In genomic region chr17:40442392-40443195, GRCh38 we compare ENCODE assay signal across 8 cellular contexts. TPM values are rescaled to one million over a fixed set of nuclear protein-coding genes. Genes with fewer than 3 reads are reported as not detected.
DNase-seq lines count a peak whose midpoint lies in the region; ATAC-seq and TF ChIP-seq lines count a peak whose summit lies in the region.

No MANE protein-coding gene starts in this region.

- H3K27me3 Mint-ChIP-seq in activated CD4-positive, alpha-beta T cell treated with anti-CD3 and anti-CD28 coated beads for 36 hours = peaks cover 4% of the 10 kb centered on the region
- H3K27me3 Mint-ChIP-seq in stimulated activated naive CD8-positive, alpha-beta T cell treated with anti-CD3 and anti-CD28 coated beads, Interleukin-15, amount 100 ng/mL, for 72 hours = peaks cover 22% of the 10 kb centered on the region

- H3K27me3 ChIP-seq in ascending aorta = no peaks in the 10 kb centered on the region

- CTCF ChIA-PET in activated CD4-positive, alpha-beta T cell treated with anti-CD3 and anti-CD28 coated beads for 36 hours (lab: Charles Lee) = interaction anchor here (0.6 to 2.7 kb wide), 7 partner anchors 18 to 692 kb away, joined by 3 to 14 read pairs (median 3); no protein-coding TSS in a partner anchor

- peaks cover 34% of the 10 kb centered on the region for H3K4me1 Mint-ChIP-seq in activated CD4-positive, alpha-beta T cell treated with anti-CD3 and anti-CD28 coated beads for 36 hours
- H3K4me1 Mint-ChIP-seq in stimulated activated naive CD8-positive, alpha-beta T cell treated with anti-CD3 and anti-CD28 coated beads, Interleukin-15, amount 100 ng/mL, for 72 hours = peaks cover 27% of the 10 kb centered on the region

- ATAC-seq in activated CD4-positive, alpha-beta T cell treated with anti-CD3 and anti-CD28 coated beads for 36 hours = no peak
- no peak for ATAC-seq in stimulated activated naive CD8-positive, alpha-beta T cell treated with anti-CD3 and anti-CD28 coated beads, Interleukin-15, amount 100 ng/mL, for 72 hours
- no peak for ATAC-seq in HG03469 (IDR thresholded peaks at IDR 0.05; ENCODE audit: unreplicated experiment)
- ATAC-seq in GM21367 (IDR thresholded peaks at IDR 0.05; ENCODE audit: unreplicated experiment) = no peak

- POLR2A ChIA-PET in activated CD4-positive, alpha-beta T cell treated with anti-CD3 and anti-CD28 coated beads for 36 hours (lab: Charles Lee) = interaction anchor here (1.0 to 2.2 kb wide), 2 partner anchors 25 to 89 kb away, joined by 3 to 6 read pairs; partner anchors contain the start of gene TOP2A

- peaks cover 4 to 32% of the 10 kb centered on the region in 2 donors for H3K4me1 ChIP-seq in ascending aorta

- H3K27ac ChIP-seq in ascending aorta = peak overlapping the region; percentile 89 to 92

- intact Hi-C loops in activated CD4-positive, alpha-beta T cell treated with anti-CD3 and anti-CD28 coated beads for 36 hours (cut with DNase I, micrococcal nuclease) = loop anchor here (1.0 to 5.0 kb wide), 7 partner anchors 25 to 180 kb away; partner anchors contain the start of gene TOP2A (in 1 of the 2)
- intact Hi-C loops in ascending aorta (cut with DNase I) = loop anchor here (1.0 to 2.0 kb wide), 3 partner anchors 10 to 24 kb away; no protein-coding TSS in a partner anchor

- DNase-seq in activated CD4-positive, alpha-beta T cell treated with anti-CD3 and anti-CD28 coated beads for 36 hours = no peak
- DNase-seq in activated CD4-positive, alpha-beta T cell treated with anti-CD3 and anti-CD28 coated beads for 4 hours = no peak
- DNase-seq in ascending aorta (ENCODE audit: low spot score in 2 of 2) (peak in 1 of 2 donors; percentile 77), iPS-NIHi7 (ENCODE audit: extremely low spot score) (peak; percentile 39), NCI-H187 (lab: John Stamatoyannopoulos, UW) (no peak)
- no peak for DNase-seq in stimulated activated naive CD8-positive, alpha-beta T cell treated with anti-CD3 and anti-CD28 coated beads, Interleukin-15, amount 100 ng/mL, for 72 hours

- peak overlapping the region; percentile 19 for H3K27ac Mint-ChIP-seq in activated CD4-positive, alpha-beta T cell treated with anti-CD3 and anti-CD28 coated beads for 36 hours
- H3K27ac Mint-ChIP-seq in stimulated activated naive CD8-positive, alpha-beta T cell treated with anti-CD3 and anti-CD28 coated beads, Interleukin-15, amount 100 ng/mL, for 72 hours = no peak overlapping the region

- no peaks in the 10 kb centered on the region for H3K9me3 Mint-ChIP-seq in activated CD4-positive, alpha-beta T cell treated with anti-CD3 and anti-CD28 coated beads for 36 hours (ENCODE audit: low read depth)
- H3K9me3 Mint-ChIP-seq in stimulated activated naive CD8-positive, alpha-beta T cell treated with anti-CD3 and anti-CD28 coated beads, Interleukin-15, amount 100 ng/mL, for 72 hours = no peaks in the 10 kb centered on the region

- TF ChIP-seq CTCF in ascending aorta (IDR thresholded peaks at IDR 0.05) = no peak

- peak overlapping the region; percentile 64 to 90 for H3K4me3 ChIP-seq in ascending aorta

- H3K4me3 Mint-ChIP-seq in activated CD4-positive, alpha-beta T cell treated with anti-CD3 and anti-CD28 coated beads for 36 hours = peak overlapping the region; percentile 70
- peak overlapping the region; percentile 37 to 42 for H3K4me3 Mint-ChIP-seq in stimulated activated naive CD8-positive, alpha-beta T cell treated with anti-CD3 and anti-CD28 coated beads, Interleukin-15, amount 100 ng/mL, for 72 hours

- H3K36me3 Mint-ChIP-seq in activated CD4-positive, alpha-beta T cell treated with anti-CD3 and anti-CD28 coated beads for 36 hours (ENCODE audit: low read depth) = peaks cover 7% of the 10 kb centered on the region

- H3K9me3 ChIP-seq in ascending aorta = no peaks in the 10 kb centered on the region

- no peaks in the 10 kb centered on the region for H3K36me3 ChIP-seq in ascending aorta

RNA-seq across cellular contexts. Expression of gene IGFBP4, which starts 0.7 kb away (rescaled TPM):
- 10 to 100 TPM; 40.2 to 45.6 TPM for total RNA-seq in activated CD4-positive, alpha-beta T cell treated with anti-CD3 and anti-CD28 coated beads for 36 hours
- total RNA-seq in ascending aorta = 1,295 TPM

RNA-seq across cellular contexts. Expression of gene TOP2A, which starts 24.9 kb away (rescaled TPM):
- total RNA-seq in activated CD4-positive, alpha-beta T cell treated with anti-CD3 and anti-CD28 coated beads for 36 hours = 100 to 1,000 TPM; 245 to 322 TPM
- total RNA-seq in ascending aorta = 0.11 TPM

RNA-seq across cellular contexts. Expression of gene TNS4, which starts 58.8 kb away (rescaled TPM):
- 10 to 100 TPM; 10.8 to 12.8 TPM for total RNA-seq in activated CD4-positive, alpha-beta T cell treated with anti-CD3 and anti-CD28 coated beads for 36 hours
- total RNA-seq in ascending aorta = not detected

Comparison
In these comparisons a context has a peak if more than half of its experiments do, and no peak if none do; other contexts are left out.
1. RNA of gene IGFBP4, which starts 0.7 kb away (total RNA-seq): 1,295 TPM in ascending aorta (single experiment); 40.2 to 45.6 TPM in activated CD4-positive, alpha-beta T cell treated with anti-CD3 and anti-CD28 coated beads for 36 hours; every median in the first group is over 10 times any median in the second.
2. RNA of gene TOP2A, which starts 24.9 kb away (total RNA-seq): 245 to 322 TPM in activated CD4-positive, alpha-beta T cell treated with anti-CD3 and anti-CD28 coated beads for 36 hours; 0.11 TPM in ascending aorta (single experiment); every median in the first group is over 100 times any median in the second.